Comparison of ENCODE assay signal across 21 cellular contexts in genomic region chr12:105224399-105224798, GRCh38. TPM values are rescaled to one million over a fixed set of nuclear protein-coding genes. Genes with fewer than 3 reads are reported as not detected.
A peak's percentile ranks its signal among the peaks of the same experiment; 100 is the strongest.
DNase-seq lines count a peak whose midpoint lies in the region; ATAC-seq, FAIRE-seq and TF ChIP-seq lines count a peak whose summit lies in the region.
"Had no signal": no experiment of that assay in that cellular context is flagged by ENCODE, and none has a peak within 500 bp of the region (broad histone marks: within the 10 kb centered on the region; RNA-seq: fewer than 3 reads in every experiment).

No MANE protein-coding gene starts in this region.

- intact Hi-C loops in activated CD4-positive, alpha-beta T cell treated with anti-CD3 and anti-CD28 coated beads, Interleukin-2, amount 10 ng/mL, durations not matched to agents 24 days and 14 days (cut with micrococcal nuclease) = no loop called here
- intact Hi-C loops in transverse colon (cut with DNase I; ENCODE audit: low total_unique reads) = no loop called here

- no peaks in the 10 kb centered on the region for H3K27me3 Mint-ChIP-seq in activated CD4-positive, alpha-beta T cell treated with anti-CD3 and anti-CD28 coated beads, Interleukin-2, amount 10 ng/mL, durations not matched to agents 24 days and 14 days
- H3K27me3 Mint-ChIP-seq in activated T-helper 17 cell treated with anti-CD3 and anti-CD28 coated beads, Interleukin-2, amount 50 U/mL, for 72 hours = no peaks in the 10 kb centered on the region
- H3K27me3 Mint-ChIP-seq in endothelial cell (ENCODE audit: unreplicated experiment) = peaks cover 9% of the 10 kb centered on the region
- H3K27me3 Mint-ChIP-seq: CD4-positive, alpha-beta memory T cell had no signal

- H3K9me3 ChIP-seq in transverse colon = no peaks in the 10 kb centered on the region
- H3K9me3 ChIP-seq: BE2C, SJCRH30 had no signal

- no peak for DNase-seq in activated CD4-positive, alpha-beta T cell treated with anti-CD3 and anti-CD28 coated beads, Interleukin-2, amount 10 ng/mL, durations not matched to agents 24 days and 14 days
- no peak for DNase-seq in activated CD4-positive, alpha-beta T cell treated with anti-CD3 and anti-CD28 coated beads for 4 hours
- DNase-seq in endothelial cell (ENCODE audit: low spot score) = no peak
- no peak for DNase-seq in transverse colon
- DNase-seq in NCI-H748 (lab: John Stamatoyannopoulos, UW; ENCODE audit: unreplicated experiment) = no peak
- no peak for DNase-seq in GM12892 (ENCODE audit: insufficient read length)
- DNase-seq in superior temporal gyrus (ENCODE audit: extremely low spot score) = no peak
- DNase-seq: BE2C; CD4-positive, alpha-beta memory T cell; H9; KBM-7; NCI-H1048; NCI-H1436 treated with DMSO at 0.1 percent for 48 hours; NCI-H2029 treated with DMSO at 0.1 percent for 48 hours; NCI-H2171 treated with DMSO at 0.1 percent for 48 hours; NCI-H774; PC-9; SJCRH30 had no signal

- no peak for TF ChIP-seq EP300 in transverse colon (IDR thresholded peaks at IDR 0.05; ENCODE audit: low read depth)

- H3K4me1 Mint-ChIP-seq in activated CD4-positive, alpha-beta T cell treated with anti-CD3 and anti-CD28 coated beads, Interleukin-2, amount 10 ng/mL, durations not matched to agents 24 days and 14 days = peaks cover 40% of the 10 kb centered on the region
- H3K4me1 Mint-ChIP-seq in activated T-helper 17 cell treated with anti-CD3 and anti-CD28 coated beads, Interleukin-2, amount 50 U/mL, for 72 hours = peaks cover 12% of the 10 kb centered on the region
- peaks cover 54% of the 10 kb centered on the region for H3K4me1 Mint-ChIP-seq in endothelial cell (ENCODE audit: unreplicated experiment)

- ATAC-seq in activated T-helper 17 cell treated with anti-CD3 and anti-CD28 coated beads, Interleukin-2, amount 50 U/mL, for 72 hours (replicated peaks) = no peak

- no peak overlapping the region for H3K4me3 ChIP-seq in transverse colon
- H3K4me3 ChIP-seq: PC-9, SJCRH30 had no signal

- no peaks in the 10 kb centered on the region for H3K9me3 Mint-ChIP-seq in activated CD4-positive, alpha-beta T cell treated with anti-CD3 and anti-CD28 coated beads, Interleukin-2, amount 10 ng/mL, durations not matched to agents 24 days and 14 days
- no peaks in the 10 kb centered on the region for H3K9me3 Mint-ChIP-seq in activated T-helper 17 cell treated with anti-CD3 and anti-CD28 coated beads, Interleukin-2, amount 50 U/mL, for 72 hours
- no peaks in the 10 kb centered on the region for H3K9me3 Mint-ChIP-seq in endothelial cell (ENCODE audit: unreplicated experiment)
- H3K9me3 Mint-ChIP-seq: CD4-positive, alpha-beta memory T cell; H9 had no signal

- WGBS in transverse colon (ENCODE audit: low coverage in 1 of 2), 2 donors = 97 to 98% methylated on average over 4 of the region's 4 CpGs

- in situ Hi-C loops in transverse colon (cut with MboI; ENCODE audit: low pct_ligation_motif_present in 1 of 4, low pct_unique_long_range_greater_than_20kb in 1 of 4, low sequenced_read_pairs in 3 of 4) = no loop called here

- no peaks in the 10 kb centered on the region for H3K27me3 ChIP-seq in transverse colon
- H3K27me3 ChIP-seq: BE2C, SJCRH30 had no signal

- H3K4me3 Mint-ChIP-seq in activated CD4-positive, alpha-beta T cell treated with anti-CD3 and anti-CD28 coated beads, Interleukin-2, amount 10 ng/mL, durations not matched to agents 24 days and 14 days = no peak overlapping the region
- H3K4me3 Mint-ChIP-seq in activated T-helper 17 cell treated with anti-CD3 and anti-CD28 coated beads, Interleukin-2, amount 50 U/mL, for 72 hours = no peak overlapping the region
- peak overlapping the region; percentile 70 for H3K4me3 Mint-ChIP-seq in endothelial cell (ENCODE audit: unreplicated experiment)
- H3K4me3 Mint-ChIP-seq: CD4-positive, alpha-beta memory T cell; H9 had no signal

- peak overlapping the region in 3 of 4 donors; percentile 28 to 53 (median 37) for H3K27ac ChIP-seq in transverse colon
- H3K27ac ChIP-seq: 22Rv1, PC-9, SJCRH30 had no signal

- H3K36me3 Mint-ChIP-seq in activated CD4-positive, alpha-beta T cell treated with anti-CD3 and anti-CD28 coated beads, Interleukin-2, amount 10 ng/mL, durations not matched to agents 24 days and 14 days (ENCODE audit: low read depth) = peaks cover 41% of the 10 kb centered on the region
- peaks cover 81% of the 10 kb centered on the region for H3K36me3 Mint-ChIP-seq in activated T-helper 17 cell treated with anti-CD3 and anti-CD28 coated beads, Interleukin-2, amount 50 U/mL, for 72 hours (ENCODE audit: low read depth)
- peaks cover 48% of the 10 kb centered on the region for H3K36me3 Mint-ChIP-seq in endothelial cell (ENCODE audit: low read depth, unreplicated experiment)

- H3K27ac Mint-ChIP-seq in activated CD4-positive, alpha-beta T cell treated with anti-CD3 and anti-CD28 coated beads, Interleukin-2, amount 10 ng/mL, durations not matched to agents 24 days and 14 days = peak overlapping the region; percentile 62
- H3K27ac Mint-ChIP-seq in activated T-helper 17 cell treated with anti-CD3 and anti-CD28 coated beads, Interleukin-2, amount 50 U/mL, for 72 hours = peak overlapping the region; percentile 50
- peak overlapping the region; percentile 16 for H3K27ac Mint-ChIP-seq in endothelial cell (ENCODE audit: unreplicated experiment)
- H3K27ac Mint-ChIP-seq: CD4-positive, alpha-beta memory T cell; H9 had no signal

- TF ChIP-seq POLR2A in transverse colon (IDR thresholded peaks at IDR 0.05) (no peak), GM12892 (IDR thresholded peaks at IDR 0.05; ENCODE audit: low read depth, low read length) (no peak)

- H3K4me1 ChIP-seq in transverse colon = peaks cover 7 to 75% (median 29%) of the 10 kb centered on the region in 4 donors
- H3K4me1 ChIP-seq: BE2C, SJCRH30 had no signal

- H3K36me3 ChIP-seq in transverse colon = peaks cover 0 to 4% (median 0%) of the 10 kb centered on the region in 4 donors
- H3K36me3 ChIP-seq: BE2C, SJCRH30 had no signal

- no peak for FAIRE-seq in GM12892 (lab: Jason Lieb, UNC)
- FAIRE-seq: GM19239 had no signal

- no peak for TF ChIP-seq CTCF in endothelial cell (IDR thresholded peaks at IDR 0.05; ENCODE audit: unreplicated experiment)
- TF ChIP-seq CTCF in transverse colon (IDR thresholded peaks at IDR 0.05) = no peak

RNA-seq across cellular contexts. Expression of gene APPL2, which starts 11.6 kb away (rescaled TPM):
- 18.2 and 20.5 TPM in 2 replicates for total RNA-seq in activated CD4-positive, alpha-beta T cell treated with anti-CD3 and anti-CD28 coated beads, Interleukin-2, amount 10 ng/mL, durations not matched to agents 24 days and 14 days
- total RNA-seq in activated T-helper 17 cell treated with anti-CD3 and anti-CD28 coated beads, Interleukin-2, amount 50 U/mL, for 72 hours = 10 to 100 TPM; 16.7 to 23.5 TPM
- 44.7 TPM for total RNA-seq in endothelial cell (ENCODE audit: unreplicated experiment)
- 100 to 1,000 TPM in 3 of 4 donors, 10 to 100 TPM in 1; 81.4 to 410 (median 151) TPM for total RNA-seq in transverse colon
- polyA plus RNA-seq in GM12892 (2012; ENCODE audit: missing spikeins) = 6.7 TPM
